In the genomic region with DNA sequence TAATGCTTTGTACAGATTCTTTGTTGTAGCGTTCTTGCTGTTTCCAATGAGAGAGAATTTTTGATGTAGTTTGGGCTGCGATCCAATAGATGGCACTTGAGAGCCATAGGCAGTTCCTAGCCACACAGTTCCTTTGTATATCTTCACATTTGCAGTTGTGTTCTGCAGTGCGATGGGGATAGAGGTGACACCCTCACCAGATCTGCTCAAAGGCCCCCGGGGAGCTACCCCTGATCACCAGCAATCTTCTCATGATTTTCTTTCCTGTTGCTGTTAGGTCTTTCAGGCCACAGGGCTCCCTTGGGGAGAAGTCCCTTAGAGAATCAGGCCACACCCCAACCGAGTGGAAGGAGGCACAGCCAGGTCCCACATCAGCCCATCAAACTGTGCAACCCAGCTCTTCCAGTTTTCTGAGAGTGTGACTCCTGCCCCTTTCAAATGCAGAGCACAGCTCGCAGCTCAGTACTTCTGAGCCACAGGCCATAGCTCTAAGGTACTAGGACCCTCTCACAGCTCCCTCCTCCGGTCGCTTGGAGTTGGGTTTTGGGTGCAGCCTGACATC, we compare ENCODE assay signal across 2 cellular contexts.
TF ChIP-seq lines count a peak whose summit lies in the region.

No MANE protein-coding gene starts in this region.

TF ChIP-seq in GM12878, 131 proteins besides CTCF, POLR2A, EP300 and RAD21 (continued from another document):
- no peak for TF ChIP-seq RELA (IDR thresholded peaks at IDR 0.05; ENCODE audit: borderline replicate concordance, partially characterized antibody)

TF ChIP-seq in liver, 16 proteins besides CTCF, POLR2A, EP300 and RAD21 (continued from another document):
- TF ChIP-seq, protein P1, sequence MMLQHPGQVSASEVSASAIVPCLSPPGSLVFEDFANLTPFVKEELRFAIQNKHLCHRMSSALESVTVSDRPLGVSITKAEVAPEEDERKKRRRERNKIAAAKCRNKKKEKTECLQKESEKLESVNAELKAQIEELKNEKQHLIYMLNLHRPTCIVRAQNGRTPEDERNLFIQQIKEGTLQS (IDR thresholded peaks at IDR 0.05): no peak
- TF ChIP-seq TAF1 (conservative IDR thresholded peaks at IDR 0.05) (no peak), FOXA1 (IDR thresholded peaks at IDR 0.05) (no peak)
- TF ChIP-seq, protein P2, sequence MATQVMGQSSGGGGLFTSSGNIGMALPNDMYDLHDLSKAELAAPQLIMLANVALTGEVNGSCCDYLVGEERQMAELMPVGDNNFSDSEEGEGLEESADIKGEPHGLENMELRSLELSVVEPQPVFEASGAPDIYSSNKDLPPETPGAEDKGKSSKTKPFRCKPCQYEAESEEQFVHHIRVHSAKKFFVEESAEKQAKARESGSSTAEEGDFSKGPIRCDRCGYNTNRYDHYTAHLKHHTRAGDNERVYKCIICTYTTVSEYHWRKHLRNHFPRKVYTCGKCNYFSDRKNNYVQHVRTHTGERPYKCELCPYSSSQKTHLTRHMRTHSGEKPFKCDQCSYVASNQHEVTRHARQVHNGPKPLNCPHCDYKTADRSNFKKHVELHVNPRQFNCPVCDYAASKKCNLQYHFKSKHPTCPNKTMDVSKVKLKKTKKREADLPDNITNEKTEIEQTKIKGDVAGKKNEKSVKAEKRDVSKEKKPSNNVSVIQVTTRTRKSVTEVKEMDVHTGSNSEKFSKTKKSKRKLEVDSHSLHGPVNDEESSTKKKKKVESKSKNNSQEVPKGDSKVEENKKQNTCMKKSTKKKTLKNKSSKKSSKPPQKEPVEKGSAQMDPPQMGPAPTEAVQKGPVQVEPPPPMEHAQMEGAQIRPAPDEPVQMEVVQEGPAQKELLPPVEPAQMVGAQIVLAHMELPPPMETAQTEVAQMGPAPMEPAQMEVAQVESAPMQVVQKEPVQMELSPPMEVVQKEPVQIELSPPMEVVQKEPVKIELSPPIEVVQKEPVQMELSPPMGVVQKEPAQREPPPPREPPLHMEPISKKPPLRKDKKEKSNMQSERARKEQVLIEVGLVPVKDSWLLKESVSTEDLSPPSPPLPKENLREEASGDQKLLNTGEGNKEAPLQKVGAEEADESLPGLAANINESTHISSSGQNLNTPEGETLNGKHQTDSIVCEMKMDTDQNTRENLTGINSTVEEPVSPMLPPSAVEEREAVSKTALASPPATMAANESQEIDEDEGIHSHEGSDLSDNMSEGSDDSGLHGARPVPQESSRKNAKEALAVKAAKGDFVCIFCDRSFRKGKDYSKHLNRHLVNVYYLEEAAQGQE (IDR thresholded peaks at IDR 0.05): no peak
